9 cellular contexts compared by ENCODE assay signal in genomic region chr9:98335666-98336065, GRCh38.
"Had no signal": no experiment of that assay in that cellular context is flagged by ENCODE, and none has a peak within 500 bp of the region (broad histone marks: within the 10 kb centered on the region; RNA-seq: fewer than 3 reads in every experiment).

No MANE protein-coding gene starts in this region.

- H2AFZ ChIP-seq: GM23338 had no signal

- H3K4me2 ChIP-seq: GM23338, KMS-11 had no signal

- H3K9ac ChIP-seq: KMS-11 had no signal

- DNase-seq: H9, HCEC 1CT, KBM-7 had no signal

- ATAC-seq: GM23338, HepG2 had no signal

- H3K4me3 ChIP-seq: GM23338 had no signal

- FAIRE-seq: H1, H54, HepG2 had no signal

- H3K27ac ChIP-seq: HL-60, KMS-11 had no signal
